ENCODE assay signal across 9 cellular contexts in the genomic region with DNA sequence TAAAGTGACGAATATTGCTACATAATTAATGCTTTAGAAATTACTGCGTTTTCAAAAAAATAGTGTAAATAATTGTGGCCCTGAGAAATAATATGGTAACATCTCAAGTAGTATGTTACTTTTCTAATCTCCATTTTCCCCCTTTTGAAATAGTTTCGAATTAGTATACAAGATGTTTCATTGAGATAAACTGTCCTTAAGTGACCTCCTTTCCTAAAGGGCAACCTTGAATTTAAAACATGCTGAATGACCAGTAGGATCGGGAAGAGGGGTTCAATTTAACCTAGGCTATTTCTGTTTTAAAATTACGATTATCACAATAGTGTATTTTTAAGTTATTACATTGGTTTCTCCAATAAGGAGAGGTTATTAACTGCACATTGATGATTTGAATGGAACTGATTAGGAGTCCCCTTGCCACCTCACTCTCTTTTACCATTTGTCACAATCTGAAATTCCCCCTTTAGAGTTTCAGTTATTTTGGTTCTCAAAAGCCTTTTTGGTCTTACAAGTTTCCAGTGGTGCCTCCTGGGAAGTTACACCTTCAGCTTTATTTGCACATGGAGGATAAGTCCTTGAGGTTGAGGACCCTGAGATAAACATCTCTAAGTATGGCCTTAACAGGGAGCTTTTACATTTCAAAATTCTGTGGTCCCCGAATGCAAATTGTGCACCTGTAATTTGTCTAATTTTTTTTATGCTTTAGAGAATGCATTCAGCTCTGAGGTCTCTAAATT. TPM values are rescaled to one million over a fixed set of nuclear protein-coding genes. Genes with fewer than 3 reads are reported as not detected.
DNase-seq lines count a peak whose midpoint lies in the region; TF ChIP-seq lines count a peak whose summit lies in the region.
"Had no signal": no experiment of that assay in that cellular context is flagged by ENCODE, and none has a peak within 500 bp of the region (broad histone marks: within the 10 kb centered on the region; RNA-seq: fewer than 3 reads in every experiment).

No MANE protein-coding gene starts in this region.

- TF ChIP-seq CTCF in LNCaP clone FGC (IDR thresholded peaks at IDR 0.05; ENCODE audit: control insufficient read depth, extremely low read depth, insufficient read depth) (no peak), colonic mucosa (IDR thresholded peaks at IDR 0.05) (no peak), nephron progenitor cell (IDR thresholded peaks at IDR 0.05) (no peak)

- peaks cover 20 to 50% of the 10 kb centered on the region in 2 donors for H3K36me3 Mint-ChIP-seq in CD4-positive, alpha-beta memory T cell
- H3K36me3 Mint-ChIP-seq in nephron progenitor cell (ENCODE audit: low read depth) = peaks cover 22% of the 10 kb centered on the region

- H3K9me3 Mint-ChIP-seq in CD4-positive, alpha-beta memory T cell = no peaks in the 10 kb centered on the region
- H3K9me3 Mint-ChIP-seq in nephron progenitor cell = peaks cover 4% of the 10 kb centered on the region

- H3K4me3 Mint-ChIP-seq in CD4-positive, alpha-beta memory T cell = peak overlapping the region; percentile 72 to 100 (median 84)
- peak overlapping the region; percentile 95 for H3K4me3 Mint-ChIP-seq in nephron progenitor cell

- H3K27ac ChIP-seq in CD4-positive, alpha-beta memory T cell (ENCODE audit: low read depth, low read length) = peak overlapping the region; percentile 93
- H3K27ac ChIP-seq in colonic mucosa = peak overlapping the region; percentile 100

- peak overlapping the region in 1 of 2 donors; percentile 26 for H3K9ac ChIP-seq in colonic mucosa (ENCODE audit: low read depth in 2 of 2, low read length in 2 of 2)

- intact Hi-C loops in CD4-positive, alpha-beta memory T cell (cut with micrococcal nuclease) = loop anchor here (5.0 kb wide), 2 partner anchors 35 to 60 kb away; no protein-coding TSS in a partner anchor
- intact Hi-C loops in colonic mucosa (cut with DNase I) = loop anchor here (10.0 kb wide), 1 partner anchor 137 kb away; a partner anchor contains a TSS

- POLR2A ChIA-PET in CD4-positive, alpha-beta memory T cell (lab: Charles Lee; ENCODE audit: partially characterized antibody) = interaction anchor here (1.1 kb wide), 1 partner anchor 9 kb away, joined by 3 read pairs; no protein-coding TSS in a partner anchor

- no peaks in the 10 kb centered on the region for H3K27me3 Mint-ChIP-seq in CD4-positive, alpha-beta memory T cell
- H3K27me3 Mint-ChIP-seq in nephron progenitor cell (ENCODE audit: low read depth, poor library complexity) = no peaks in the 10 kb centered on the region

- DNase-seq in CD4-positive, alpha-beta memory T cell = no peak
- no peak for DNase-seq in LNCaP clone FGC (ENCODE audit: low read depth)
- DNase-seq in colonic mucosa = no peak
- no peak for DNase-seq in nephron progenitor cell
- DNase-seq in kidney tubule cell (ENCODE audit: low spot score) = no peak
- DNase-seq in DMS114 treated with DMSO at 0.1 percent for 48 hours (lab: John Stamatoyannopoulos, UW; ENCODE audit: unreplicated experiment) = no peak
- no peak for DNase-seq in OCI-M2 (lab: John Stamatoyannopoulos, UW; ENCODE audit: unreplicated experiment)
- DNase-seq in NCI-H1105 (lab: John Stamatoyannopoulos, UW) = no peak
- DNase-seq: posterior cingulate gyrus had no signal

- no peaks in the 10 kb centered on the region for H3K27me3 ChIP-seq in CD4-positive, alpha-beta memory T cell (ENCODE audit: insufficient read depth, low read length)
- no peaks in the 10 kb centered on the region for H3K27me3 ChIP-seq in colonic mucosa

- H3K4me1 Mint-ChIP-seq in CD4-positive, alpha-beta memory T cell = peaks cover 71 to 92% (median 79%) of the 10 kb centered on the region in 4 donors
- peaks cover 83% of the 10 kb centered on the region for H3K4me1 Mint-ChIP-seq in nephron progenitor cell

- no peaks in the 10 kb centered on the region for H3K9me3 ChIP-seq in CD4-positive, alpha-beta memory T cell (ENCODE audit: control insufficient read depth in 1 of 2, low read length in 2 of 2)
- no peaks in the 10 kb centered on the region for H3K9me3 ChIP-seq in colonic mucosa

- no peaks in the 10 kb centered on the region for H3K36me3 ChIP-seq in CD4-positive, alpha-beta memory T cell (ENCODE audit: insufficient read depth, low read length)
- H3K36me3 ChIP-seq in colonic mucosa = no peaks in the 10 kb centered on the region

- H3K27ac Mint-ChIP-seq in CD4-positive, alpha-beta memory T cell = peak overlapping the region; percentile 30 to 95 (median 79)
- H3K27ac Mint-ChIP-seq in nephron progenitor cell = peak overlapping the region; percentile 50

- CTCF ChIA-PET in CD4-positive, alpha-beta memory T cell (lab: Charles Lee; ENCODE audit: partially characterized antibody) = no interaction called here

- peak overlapping the region; percentile 7 to 80 for H3K4me3 ChIP-seq in CD4-positive, alpha-beta memory T cell (ENCODE audit: low read length in 2 of 2)
- H3K4me3 ChIP-seq in LNCaP clone FGC (ENCODE audit: low read depth, low read length) = peak overlapping the region; percentile 85
- peak overlapping the region; percentile 96 for H3K4me3 ChIP-seq in colonic mucosa

- peaks cover 79% of the 10 kb centered on the region for H3K4me1 ChIP-seq in CD4-positive, alpha-beta memory T cell (ENCODE audit: insufficient read depth, low read length)
- peaks cover 34% of the 10 kb centered on the region for H3K4me1 ChIP-seq in colonic mucosa

RNA-seq across cellular contexts. Expression of a gene that starts 2.3 kb away (rescaled TPM):
- 100 to 1,000 TPM; 247 to 251 TPM for total RNA-seq in CD4-positive, alpha-beta memory T cell
- polyA plus RNA-seq in CD4-positive, alpha-beta memory T cell = 100 to 1,000 TPM; 541 to 567 TPM
- 100 to 1,000 TPM; 317 to 342 TPM for total RNA-seq in colonic mucosa

Comparison
In these comparisons a context has a peak if more than half of its experiments do, and no peak if none do; other contexts are left out.
1. H3K4me3 ChIP-seq: peak in every context shown above with its lines; median percentile 96 in colonic mucosa; 85 in LNCaP clone FGC; 44 in CD4-positive, alpha-beta memory T cell.